In genomic region chr2:121755237-121756111, GRCh38 we compare ENCODE assay signal across 2 cellular contexts.
TF ChIP-seq lines count a peak whose summit lies in the region.

TSS of gene TSN (plus strand) at chr2:121755651. CDS start at chr2:121755780, 129 bp downstream.

TF ChIP-seq in IMR-90, 13 proteins besides CTCF, POLR2A, EP300 and RAD21:
- TF ChIP-seq CEBPB (IDR thresholded peaks at IDR 0.05; ENCODE audit: low read depth, low read length) (peak; percentile 84), BHLHE40 (IDR thresholded peaks at IDR 0.05; ENCODE audit: low read depth, low read length) (no peak), MAZ (IDR thresholded peaks at IDR 0.05; ENCODE audit: borderline replicate concordance, low read depth, low read length) (peak; percentile 47; the same call in 1 of the 2 replicates), USF2 (IDR thresholded peaks at IDR 0.05; ENCODE audit: low read depth, low read length) (peak; percentile 95), MAFK (IDR thresholded peaks at IDR 0.05; ENCODE audit: low read depth, low read length) (no peak), SMC3 (IDR thresholded peaks at IDR 0.05; ENCODE audit: low read depth, low read length) (0 out of 2 replicates have a peak, but pooled peaks have one; percentile 3), MXI1 (IDR thresholded peaks at IDR 0.05; ENCODE audit: borderline replicate concordance, low read depth, low read length) (peak; percentile 98), FOS (IDR thresholded peaks at IDR 0.05; ENCODE audit: low read depth, low read length) (no peak), CHD1 (IDR thresholded peaks at IDR 0.05; ENCODE audit: low read depth, low read length) (no peak), RFX5 (IDR thresholded peaks at IDR 0.05; ENCODE audit: low read depth, low read length) (no peak), NFE2L2 (IDR thresholded peaks at IDR 0.05; ENCODE audit: low read depth, low read length) (no peak)

TF ChIP-seq in endothelial cell of umbilical vein, 7 proteins besides CTCF, POLR2A, EP300 and RAD21:
- TF ChIP-seq JUN (IDR thresholded peaks at IDR 0.05; ENCODE audit: borderline replicate concordance, insufficient read depth, insufficient read length, low read depth): no peak
- TF ChIP-seq, protein P1, sequence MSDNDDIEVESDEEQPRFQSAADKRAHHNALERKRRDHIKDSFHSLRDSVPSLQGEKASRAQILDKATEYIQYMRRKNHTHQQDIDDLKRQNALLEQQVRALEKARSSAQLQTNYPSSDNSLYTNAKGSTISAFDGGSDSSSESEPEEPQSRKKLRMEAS (IDR thresholded peaks at IDR 0.05; ENCODE audit: insufficient read depth, insufficient read length): peak; percentile 97
- no peak for TF ChIP-seq FOS (IDR thresholded peaks at IDR 0.05; ENCODE audit: borderline replicate concordance, insufficient read depth, low read length)
- no peak for TF ChIP-seq EZH2 (IDR thresholded peaks at IDR 0.05; ENCODE audit: borderline replicate concordance, low read depth, low read length, severe bottlenecking)
- peak; percentile 75 for TF ChIP-seq MYC (IDR thresholded peaks at IDR 0.05; ENCODE audit: low read depth, low read length)
- peak; percentile 77 for TF ChIP-seq POLR2AphosphoS5 (IDR thresholded peaks at IDR 0.05; ENCODE audit: insufficient read depth, low read depth, low read length)
- TF ChIP-seq GATA2 (IDR thresholded peaks at IDR 0.05; ENCODE audit: insufficient read depth, insufficient read length, low read depth, low read length): no peak
TF ChIP-seq in endothelial cell of umbilical vein: peak in this region for 3.
